1 cellular context compared by ENCODE assay signal in genomic region chr17:39939588-39940419, GRCh38.
TF ChIP-seq lines count a peak whose summit lies in the region.

No MANE protein-coding gene starts in this region.

TF ChIP-seq in GM12878, 131 proteins besides CTCF, POLR2A, EP300 and RAD21 (continued from another document and continues in another):
- no peak for TF ChIP-seq BCLAF1 (IDR thresholded peaks at IDR 0.05)
- TF ChIP-seq KDM1A (IDR thresholded peaks at IDR 0.05; ENCODE audit: borderline replicate concordance), result no peak
- no peak for TF ChIP-seq SRF (IDR thresholded peaks at IDR 0.05; ENCODE audit: low read depth in 2 of 2, low read length in 2 of 2)
- no peak for TF ChIP-seq CBX3 (IDR thresholded peaks at IDR 0.05; ENCODE audit: borderline replicate concordance, low read depth)
- TF ChIP-seq ZNF687 (IDR thresholded peaks at IDR 0.05), result peak; percentile 93
- no peak for TF ChIP-seq NRF1 (conservative IDR thresholded peaks at IDR 0.05; ENCODE audit: low read depth, low read length)
- no peak for TF ChIP-seq ZBTB4 (CRISPR knock-in tag; IDR thresholded peaks at IDR 0.05)
- TF ChIP-seq CBFB (IDR thresholded peaks at IDR 0.05; ENCODE audit: low read depth), result peak; percentile 59; the same call in 1 of the 2 replicates
- TF ChIP-seq RCOR1 (conservative IDR thresholded peaks at IDR 0.05; ENCODE audit: low read depth, low read length), result no peak
- TF ChIP-seq CUX1 (IDR thresholded peaks at IDR 0.05; ENCODE audit: insufficient replicate concordance, low read depth, low read length), result no peak
- no peak for TF ChIP-seq HCFC1 (IDR thresholded peaks at IDR 0.05; ENCODE audit: low read length)
- TF ChIP-seq HDGF (IDR thresholded peaks at IDR 0.05), result no peak
- no peak for TF ChIP-seq ZNF622 (IDR thresholded peaks at IDR 0.05)
- TF ChIP-seq MYB (IDR thresholded peaks at IDR 0.05; ENCODE audit: borderline replicate concordance, low read depth, low read length), result no peak
- no peak; the same call in 1 of the 2 replicates for TF ChIP-seq NKRF (conservative IDR thresholded peaks at IDR 0.05)
- TF ChIP-seq POLR2AphosphoS2 (IDR thresholded peaks at IDR 0.05; ENCODE audit: low read depth, low read length), result no peak
- no peak for TF ChIP-seq BCL3 (IDR thresholded peaks at IDR 0.05; ENCODE audit: borderline replicate concordance, insufficient read depth, low read depth, low read length, poor library complexity, severe bottlenecking)
- no peak for TF ChIP-seq NR2C2 (IDR thresholded peaks at IDR 0.05; ENCODE audit: borderline replicate concordance, control insufficient read depth, insufficient read length, low read depth)
- no peak for TF ChIP-seq NR2C1 (IDR thresholded peaks at IDR 0.05)
- TF ChIP-seq NR2F1 (conservative IDR thresholded peaks at IDR 0.05), result no peak; the same call in 1 of the 2 replicates
- TF ChIP-seq ZSCAN29 (IDR thresholded peaks at IDR 0.05), result no peak
- no peak for TF ChIP-seq SMAD1 (IDR thresholded peaks at IDR 0.05; ENCODE audit: low read depth, partially characterized antibody)
- TF ChIP-seq CREM (IDR thresholded peaks at IDR 0.05; ENCODE audit: low read depth), result peak; percentile 88
- no peak for TF ChIP-seq ATF3 (IDR thresholded peaks at IDR 0.05; ENCODE audit: borderline replicate concordance, extremely low read depth, low read depth, low read length)
- TF ChIP-seq GABPA (IDR thresholded peaks at IDR 0.05; ENCODE audit: low read depth), result no peak
- TF ChIP-seq ATF7 (IDR thresholded peaks at IDR 0.05; ENCODE audit: low read depth), result peak; percentile 94
- peak; percentile 83 for TF ChIP-seq RELA (IDR thresholded peaks at IDR 0.05; ENCODE audit: borderline replicate concordance, partially characterized antibody)
- TF ChIP-seq ZNF592 (IDR thresholded peaks at IDR 0.05), result no peak
- TF ChIP-seq YY1 (IDR thresholded peaks at IDR 0.05; ENCODE audit: low read depth, low read length), result peak; percentile 21; the same call in 1 of the 2 replicates
- no peak for TF ChIP-seq HDAC6 (IDR thresholded peaks at IDR 0.05; ENCODE audit: unreplicated experiment)
- peak; percentile 67 for TF ChIP-seq BCL11A (IDR thresholded peaks at IDR 0.05; ENCODE audit: low read depth, low read length)
- no peak for TF ChIP-seq SIN3A (IDR thresholded peaks at IDR 0.05; ENCODE audit: low read depth, low read length)
- peak; percentile 55; the same call in 1 of the 2 replicates for TF ChIP-seq ZBED1 (IDR thresholded peaks at IDR 0.05; ENCODE audit: borderline replicate concordance)
- TF ChIP-seq POU2F2 (IDR thresholded peaks at IDR 0.05; ENCODE audit: borderline replicate concordance, low read depth, low read length), result no peak
